ENCODE assay signal across 1 cellular context in the genomic region with DNA sequence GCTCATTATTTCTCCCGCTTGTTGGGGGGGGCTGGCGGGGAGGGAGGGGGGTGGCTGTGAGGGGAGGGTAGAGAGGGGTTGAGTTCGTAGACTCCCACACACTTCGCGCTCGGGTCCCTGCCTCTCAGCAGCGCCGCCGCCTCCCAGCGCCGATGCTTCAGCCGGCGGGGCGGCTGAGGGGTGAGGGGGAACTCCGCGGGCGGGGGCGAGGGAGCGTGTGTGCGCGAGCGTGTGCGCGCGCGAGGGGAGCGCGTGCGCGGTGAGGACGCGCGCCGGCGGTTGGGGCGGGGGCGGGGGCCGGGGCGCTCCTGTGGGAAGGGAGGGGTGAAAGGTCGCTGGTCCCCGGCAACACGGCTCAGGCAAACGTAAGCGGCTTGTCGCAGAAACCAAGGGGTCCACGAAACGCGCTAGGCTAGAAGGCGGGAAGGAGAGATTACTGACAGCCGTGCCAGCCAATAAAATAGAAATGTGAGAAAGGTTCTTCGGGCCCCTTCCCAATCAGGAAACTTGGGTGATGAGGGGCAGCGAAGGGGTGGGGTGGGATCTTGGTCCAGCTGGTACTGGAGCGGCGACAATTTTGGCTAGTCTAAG.
TF ChIP-seq lines count a peak whose summit lies in the region.

No MANE protein-coding gene starts in this region.

TF ChIP-seq in neural cell, 6 proteins besides CTCF, POLR2A, EP300 and RAD21 (continued from another document):
- TF ChIP-seq, protein P1, sequence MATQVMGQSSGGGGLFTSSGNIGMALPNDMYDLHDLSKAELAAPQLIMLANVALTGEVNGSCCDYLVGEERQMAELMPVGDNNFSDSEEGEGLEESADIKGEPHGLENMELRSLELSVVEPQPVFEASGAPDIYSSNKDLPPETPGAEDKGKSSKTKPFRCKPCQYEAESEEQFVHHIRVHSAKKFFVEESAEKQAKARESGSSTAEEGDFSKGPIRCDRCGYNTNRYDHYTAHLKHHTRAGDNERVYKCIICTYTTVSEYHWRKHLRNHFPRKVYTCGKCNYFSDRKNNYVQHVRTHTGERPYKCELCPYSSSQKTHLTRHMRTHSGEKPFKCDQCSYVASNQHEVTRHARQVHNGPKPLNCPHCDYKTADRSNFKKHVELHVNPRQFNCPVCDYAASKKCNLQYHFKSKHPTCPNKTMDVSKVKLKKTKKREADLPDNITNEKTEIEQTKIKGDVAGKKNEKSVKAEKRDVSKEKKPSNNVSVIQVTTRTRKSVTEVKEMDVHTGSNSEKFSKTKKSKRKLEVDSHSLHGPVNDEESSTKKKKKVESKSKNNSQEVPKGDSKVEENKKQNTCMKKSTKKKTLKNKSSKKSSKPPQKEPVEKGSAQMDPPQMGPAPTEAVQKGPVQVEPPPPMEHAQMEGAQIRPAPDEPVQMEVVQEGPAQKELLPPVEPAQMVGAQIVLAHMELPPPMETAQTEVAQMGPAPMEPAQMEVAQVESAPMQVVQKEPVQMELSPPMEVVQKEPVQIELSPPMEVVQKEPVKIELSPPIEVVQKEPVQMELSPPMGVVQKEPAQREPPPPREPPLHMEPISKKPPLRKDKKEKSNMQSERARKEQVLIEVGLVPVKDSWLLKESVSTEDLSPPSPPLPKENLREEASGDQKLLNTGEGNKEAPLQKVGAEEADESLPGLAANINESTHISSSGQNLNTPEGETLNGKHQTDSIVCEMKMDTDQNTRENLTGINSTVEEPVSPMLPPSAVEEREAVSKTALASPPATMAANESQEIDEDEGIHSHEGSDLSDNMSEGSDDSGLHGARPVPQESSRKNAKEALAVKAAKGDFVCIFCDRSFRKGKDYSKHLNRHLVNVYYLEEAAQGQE (IDR thresholded peaks at IDR 0.05; ENCODE audit: borderline replicate concordance): no peak
- TF ChIP-seq POLR2AphosphoS5 (IDR thresholded peaks at IDR 0.05) (peak; percentile 75), TAF1 (IDR thresholded peaks at IDR 0.05; ENCODE audit: low read depth) (no peak)
